In the genomic region with DNA sequence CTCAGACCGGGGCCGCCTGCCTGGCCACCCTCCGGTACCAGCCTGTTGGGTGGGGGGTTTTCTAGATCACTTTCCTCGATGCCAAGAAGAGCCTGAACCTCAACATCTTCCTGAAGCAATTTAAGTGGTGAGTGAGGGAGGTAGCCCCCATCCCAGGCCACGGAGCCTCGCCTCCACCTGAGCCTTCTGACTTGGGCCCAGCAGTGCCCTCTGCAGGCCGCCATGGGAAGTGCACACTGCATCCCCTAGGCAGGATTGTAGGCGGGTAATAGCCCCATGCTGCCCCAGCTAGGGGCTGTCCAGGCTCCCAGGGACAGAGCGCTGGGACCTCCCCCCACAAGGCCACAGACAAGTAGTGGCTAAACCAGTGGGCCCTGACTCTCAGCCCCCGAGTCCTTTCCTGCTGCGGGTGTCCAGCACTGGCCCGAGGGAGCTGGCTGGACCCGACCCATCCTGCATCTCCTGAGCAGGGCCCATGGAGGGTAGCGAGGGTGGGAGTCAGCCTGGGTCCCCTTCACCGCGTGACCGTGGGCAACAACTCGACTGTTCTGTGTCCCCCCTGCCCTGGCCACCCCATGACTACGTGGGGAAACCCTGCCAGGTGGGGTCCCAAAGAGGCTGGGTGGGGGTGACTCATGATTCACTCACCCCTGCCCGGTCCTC, we compare ENCODE assay signal across 7 cellular contexts. TPM values are rescaled to one million over a fixed set of nuclear protein-coding genes. Genes with fewer than 3 reads are reported as not detected.
DNase-seq lines count a peak whose midpoint lies in the region; ATAC-seq and TF ChIP-seq lines count a peak whose summit lies in the region.

No MANE protein-coding gene starts in this region.

- H3K27me3 ChIP-seq in IMR-90 (ENCODE audit: control insufficient read depth, insufficient read depth, low read length) (no peaks in the 10 kb centered on the region), SK-N-SH (ENCODE audit: insufficient read depth) (no peaks in the 10 kb centered on the region), cardiac muscle cell (no peaks in the 10 kb centered on the region)

- H2AFZ ChIP-seq in IMR-90 (replicated peaks; ENCODE audit: low read length, poor library complexity) (peak overlapping the region; percentile 57), SK-N-SH (ENCODE audit: low read depth) (no peak overlapping the region)

- CTCF ChIA-PET in IMR-90 (lab: Yijun Ruan, JAX) = interaction anchor here (0.6 to 1.1 kb wide), 4 partner anchors 12 to 806 kb away, joined by 3 to 4 read pairs (median 3); no protein-coding TSS in a partner anchor
- CTCF ChIA-PET in SK-N-SH (lab: Yijun Ruan, JAX) = interaction anchor here (0.6 to 3.3 kb wide), 32 partner anchors 9 to 631 kb away, joined by 3 to 33 read pairs (median 5); a partner anchor contains a TSS

- no peak overlapping the region for H4K91ac ChIP-seq in IMR-90 (ENCODE audit: insufficient read depth, low read depth, low read length)

- dilution Hi-C loops in IMR-90 (cut with HindIII; ENCODE audit: low sequenced_read_pairs, unreplicated experiment) = no loop called here

- in situ Hi-C loops in IMR-90 (cut with MboI; ENCODE audit: low sequenced_read_pairs) = loop anchor here (5.0 kb wide), 1 partner anchor 51 kb away; no protein-coding TSS in a partner anchor

- H2BK120ac ChIP-seq in IMR-90 (ENCODE audit: low read depth, low read length) = no peak overlapping the region

- no peak overlapping the region for H4K8ac ChIP-seq in IMR-90 (ENCODE audit: low read depth in 2 of 2, low read length in 2 of 2)

- H3K79me2 ChIP-seq in SK-N-SH (ENCODE audit: insufficient read depth) = no peaks in the 10 kb centered on the region

- no peaks in the 10 kb centered on the region for H3K9me3 ChIP-seq in IMR-90 (ENCODE audit: control insufficient read depth, insufficient read depth, low read length)
- no peaks in the 10 kb centered on the region for H3K9me3 ChIP-seq in SK-N-SH
- H3K9me3 ChIP-seq in cardiac muscle cell (ENCODE audit: low read depth) = no peaks in the 10 kb centered on the region

- no peak overlapping the region for H2AK5ac ChIP-seq in IMR-90 (ENCODE audit: low read depth, low read length)

- peak; percentile 70 for DNase-seq in GM12865 (ENCODE audit: low read depth)
- DNase-seq in IMR-90 = peak; percentile 39
- DNase-seq in SK-N-SH = peak; percentile 97
- DNase-seq in activated naive CD4-positive, alpha-beta T cell treated with anti-CD3 and anti-CD28 coated beads, Interleukin-2, amount 50 U/mL, for 16 hours = peak; percentile 74
- DNase-seq in cardiac muscle cell (ENCODE audit: low read depth in 1 of 2, low spot score in 1 of 2) = peak; percentile 70 to 73
- DNase-seq in retinal pigment epithelial cell (ENCODE audit: low read depth) = no peak

- no peak overlapping the region for H3K14ac ChIP-seq in IMR-90 (replicated peaks; ENCODE audit: low read depth, low read length)

- no peak overlapping the region for H2BK20ac ChIP-seq in IMR-90 (ENCODE audit: low read depth, low read length)

- no peak overlapping the region for H2BK5ac ChIP-seq in IMR-90 (ENCODE audit: low read depth, low read length, poor library complexity, severe bottlenecking)

- no peak for TF ChIP-seq POLR2A in IMR-90 (IDR thresholded peaks at IDR 0.05; ENCODE audit: low read depth, low read length)

- H3K36me3 ChIP-seq in IMR-90 (ENCODE audit: control insufficient read depth, insufficient read depth, low read length) (peaks cover 66% of the 10 kb centered on the region), SK-N-SH (replicated peaks in 1 of 2; ENCODE audit: control insufficient read depth in 1 of 2, insufficient read depth in 2 of 2, low read length in 1 of 2) (peaks cover 0 to 36% of the 10 kb centered on the region in 2 experiments), cardiac muscle cell (peaks cover 3% of the 10 kb centered on the region)

- H3K4me1 ChIP-seq in IMR-90 (ENCODE audit: control insufficient read depth, insufficient read depth, low read length) (peaks cover 4% of the 10 kb centered on the region; the same call in 1 of the 2 replicates), SK-N-SH (ENCODE audit: control insufficient read depth in 1 of 2, insufficient read depth in 2 of 2, low read depth in 1 of 2, low read length in 1 of 2) (no peaks in the 10 kb centered on the region; a peak in 1 of 4 replicates), cardiac muscle cell (ENCODE audit: low read depth) (no peaks in the 10 kb centered on the region)

- TF ChIP-seq CTCF in GM12865 (IDR thresholded peaks at IDR 0.05; ENCODE audit: insufficient read depth, low read depth, low read length, missing control alignments) = peak; percentile 98
- TF ChIP-seq CTCF in IMR-90 (conservative IDR thresholded peaks at IDR 0.05; ENCODE audit: low read depth, low read length) = peak; percentile 89
- TF ChIP-seq CTCF in SK-N-SH (IDR thresholded peaks at IDR 0.05) = peak; percentile 96
- peak; percentile 98 for TF ChIP-seq CTCF in cardiac muscle cell (IDR thresholded peaks at IDR 0.05; ENCODE audit: low read depth, low read length)
- peak; percentile 97 for TF ChIP-seq CTCF in retinal pigment epithelial cell (conservative IDR thresholded peaks at IDR 0.05; ENCODE audit: low read depth, low read length)

- no peaks in the 10 kb centered on the region for H3K9me2 ChIP-seq in SK-N-SH

- ATAC-seq in IMR-90 (ENCODE audit: low read depth) = peak; percentile 91
- ATAC-seq in HG02840 (IDR thresholded peaks at IDR 0.05; ENCODE audit: low FRiP score, unreplicated experiment) = no peak

- no peak overlapping the region for H3K27ac ChIP-seq in IMR-90 (ENCODE audit: insufficient read depth, low read length)
- H3K27ac ChIP-seq in SK-N-SH (ENCODE audit: low read depth in 2 of 2, low read length in 1 of 2) = no peak overlapping the region
- no peak overlapping the region for H3K27ac ChIP-seq in cardiac muscle cell

- H3F3A ChIP-seq in SK-N-SH (replicated peaks; ENCODE audit: insufficient read depth) = no peaks in the 10 kb centered on the region

- no peak overlapping the region for H3K4me3 ChIP-seq in GM12865 (ENCODE audit: low read depth, low read length)
- H3K4me3 ChIP-seq in IMR-90 (ENCODE audit: insufficient read depth, low read depth, low read length) = no peak overlapping the region
- H3K4me3 ChIP-seq in SK-N-SH (ENCODE audit: low read depth in 2 of 2, low read length in 1 of 2) = no peak overlapping the region; a peak in 1 of 4 replicates
- no peak overlapping the region for H3K4me3 ChIP-seq in cardiac muscle cell
- no peak overlapping the region for H3K4me3 ChIP-seq in retinal pigment epithelial cell (ENCODE audit: low read length)

- TF ChIP-seq RAD21 in IMR-90 (IDR thresholded peaks at IDR 0.05; ENCODE audit: low read length) = peak; percentile 78
- TF ChIP-seq RAD21 in SK-N-SH (IDR thresholded peaks at IDR 0.05; ENCODE audit: low read length) = peak; percentile 79

- no TSS peak for BruUV-seq in IMR-90 (replicated peaks; lab: Mats Ljungman, UMichigan)

- H3K56ac ChIP-seq in IMR-90 (ENCODE audit: extremely low read depth, insufficient read depth, low read length) = no peak overlapping the region

- no peaks in the 10 kb centered on the region for H3K9me1 ChIP-seq in IMR-90 (ENCODE audit: insufficient read depth, low read length)

- no CpG with 5 or more reads among the region's 20 CpGs for WGBS in IMR-90 (ENCODE audit: extremely low coverage in 2 of 2, insufficient read length in 1 of 2), 2 experiments
- 29% methylated on average over 11 of the region's 20 CpGs for WGBS in SK-N-SH (ENCODE audit: low lambda C conversion rate)

- no peak overlapping the region for H3K23ac ChIP-seq in IMR-90 (ENCODE audit: low read depth, low read length)

- H3K18ac ChIP-seq in IMR-90 (ENCODE audit: low read depth, low read length) = no peak overlapping the region

- intact Hi-C loops in IMR-90 (cut with micrococcal nuclease) = loop anchor here (1.0 to 2.0 kb wide), 2 partner anchors 58 to 572 kb away; no protein-coding TSS in a partner anchor

- H2BK15ac ChIP-seq in IMR-90 (ENCODE audit: low read depth, low read length) = no peak overlapping the region

- H3K4me2 ChIP-seq in IMR-90 (ENCODE audit: low read depth, low read length) (no peak overlapping the region), SK-N-SH (no peak overlapping the region)

- TF ChIP-seq EP300 in SK-N-SH (IDR thresholded peaks at IDR 0.05; ENCODE audit: borderline replicate concordance in 1 of 2, low read depth in 1 of 2, low read length in 1 of 2) = no peak

- H3K79me1 ChIP-seq in IMR-90 (ENCODE audit: low read depth in 1 of 2, low read length in 2 of 2) = peaks cover 5 to 15% of the 10 kb centered on the region in 2 experiments; a peak in 1 of 4 replicates

- H2AK9ac ChIP-seq in IMR-90 (replicated peaks; ENCODE audit: low read depth, low read length, poor library complexity) = peak overlapping the region; percentile 79

- POLR2A ChIA-PET in IMR-90 (lab: Charles Lee; ENCODE audit: unreplicated experiment) (no interaction called here), SK-N-SH (lab: Yijun Ruan, JAX) (interaction anchor here (0.9 kb wide), 1 partner anchor 16 kb away, joined by 3 read pairs; no protein-coding TSS in a partner anchor)

- H3K4ac ChIP-seq in IMR-90 (ENCODE audit: low read depth, low read length) = no peak overlapping the region

- H3K9ac ChIP-seq in IMR-90 (ENCODE audit: low read depth, low read length) = no peak overlapping the region
- H3K9ac ChIP-seq in SK-N-SH = no peak overlapping the region

- H4K20me1 ChIP-seq in IMR-90 (ENCODE audit: insufficient read depth, low read length) = peaks cover 22% of the 10 kb centered on the region
- no peaks in the 10 kb centered on the region; the same call in 1 of the 2 replicates for H4K20me1 ChIP-seq in SK-N-SH (ENCODE audit: insufficient read depth)

- H4K5ac ChIP-seq in IMR-90 (ENCODE audit: low read depth, low read length) = no peak overlapping the region

RNA-seq across cellular contexts. Expression of a gene that starts 15.3 kb away (rescaled TPM):
- total RNA-seq in IMR-90 (2012; rRNA removed) = 1.8 and 2.5 TPM in 2 replicates
- 3.9 and 5.2 TPM in 2 replicates for polyA plus RNA-seq in IMR-90 (2012; rRNA removed)
- 5.9 and 6.5 TPM in 2 replicates for polyA plus RNA-seq in IMR-90 (2012; cell fraction: cytosol; rRNA removed)
- polyA plus RNA-seq in IMR-90 (2012; cell fraction: nucleus; rRNA removed; ENCODE audit: low replicate concordance) = 28.6 and 32.1 TPM in 2 replicates
- polyA plus RNA-seq in SK-N-SH (2012; rRNA removed) = 11.8 and 14.3 TPM in 2 replicates
- 11.0 and 11.2 TPM in 2 replicates for polyA plus RNA-seq in SK-N-SH (2012; cell fraction: cytosol; rRNA removed)
- polyA plus RNA-seq in SK-N-SH (2012; cell fraction: nucleus; rRNA removed) = 44.6 and 48.8 TPM in 2 replicates
- 53.8 and 63.8 TPM in 2 replicates for total RNA-seq in cardiac muscle cell
- 53.4 and 73.3 TPM in 2 replicates for polyA plus RNA-seq in cardiac muscle cell

RNA-seq across cellular contexts. Expression of a gene that starts 19.3 kb away (rescaled TPM):
- total RNA-seq in IMR-90 (2012; rRNA removed) (16.8 and 20.0 TPM in 2 replicates), cardiac muscle cell (36.5 and 62.4 TPM in 2 replicates)
- polyA plus RNA-seq in IMR-90 (2012; rRNA removed) (62.1 and 76.2 TPM in 2 replicates), SK-N-SH (2012; rRNA removed) (20.1 and 32.5 TPM in 2 replicates), cardiac muscle cell (14.1 and 14.5 TPM in 2 replicates)
- 39.3 and 68.1 TPM in 2 replicates for polyA plus RNA-seq in IMR-90 (2012; cell fraction: cytosol; rRNA removed)
- 179 and 366 TPM in 2 replicates for polyA plus RNA-seq in IMR-90 (2012; cell fraction: nucleus; rRNA removed; ENCODE audit: low replicate concordance)
- polyA plus RNA-seq in SK-N-SH (2012; cell fraction: cytosol; rRNA removed) = 15.4 and 20.2 TPM in 2 replicates
- polyA plus RNA-seq in SK-N-SH (2012; cell fraction: nucleus; rRNA removed) = 97.9 and 115 TPM in 2 replicates

RNA-seq across cellular contexts. Expression of a gene that starts 44.2 kb away (rescaled TPM):
- total RNA-seq in IMR-90 (2012; rRNA removed) = 132 and 166 TPM in 2 replicates
- polyA plus RNA-seq in IMR-90 (2012; rRNA removed) = 184 and 248 TPM in 2 replicates
- polyA plus RNA-seq in IMR-90 (2012; cell fraction: cytosol; rRNA removed) = 392 and 403 TPM in 2 replicates
- 69.2 and 188 TPM in 2 replicates for polyA plus RNA-seq in IMR-90 (2012; cell fraction: nucleus; rRNA removed; ENCODE audit: low replicate concordance)
- 122 and 137 TPM in 2 replicates for polyA plus RNA-seq in SK-N-SH (2012; rRNA removed)
- polyA plus RNA-seq in SK-N-SH (2012; cell fraction: cytosol; rRNA removed) = 57.2 and 97.8 TPM in 2 replicates
- 109 and 142 TPM in 2 replicates for polyA plus RNA-seq in SK-N-SH (2012; cell fraction: nucleus; rRNA removed)
- total RNA-seq in cardiac muscle cell = 217 and 278 TPM in 2 replicates
- 124 and 145 TPM in 2 replicates for polyA plus RNA-seq in cardiac muscle cell
